ENCODE assay signal across 9 cellular contexts in the genomic region with DNA sequence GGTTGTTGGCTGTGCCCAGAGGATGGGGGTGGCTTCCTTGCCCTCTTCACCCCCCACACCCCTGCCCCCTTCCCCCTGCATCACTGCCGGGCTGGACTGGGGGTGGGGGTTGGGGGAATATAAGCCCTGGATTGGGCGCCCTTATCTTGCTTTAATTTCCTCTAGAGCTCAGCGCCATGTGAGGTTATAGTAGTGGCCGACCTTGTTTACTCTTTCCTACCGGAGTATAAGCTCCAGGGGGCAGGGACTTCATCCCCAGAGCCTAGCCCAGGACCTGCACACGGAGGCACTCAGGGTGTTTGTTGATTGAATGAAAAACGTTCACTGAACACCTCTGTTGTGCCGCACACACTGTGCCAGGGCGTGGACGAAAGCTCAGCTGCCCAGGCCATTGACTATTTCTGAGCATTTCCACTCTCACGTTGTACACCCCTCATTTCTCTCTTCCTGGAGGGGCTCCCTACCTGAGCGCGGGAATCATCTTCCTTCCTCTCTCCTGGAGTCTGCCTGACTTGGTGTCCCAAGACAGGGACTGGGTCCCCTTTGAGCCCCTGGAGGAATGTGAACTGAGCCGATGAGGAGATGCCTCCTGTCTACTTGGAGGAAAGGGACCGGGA. TPM values are rescaled to one million over a fixed set of nuclear protein-coding genes. Genes with fewer than 3 reads are reported as not detected.
DNase-seq lines count a peak whose midpoint lies in the region; ATAC-seq and TF ChIP-seq lines count a peak whose summit lies in the region.
"Had no signal": no experiment of that assay in that cellular context is flagged by ENCODE, and none has a peak within 500 bp of the region (broad histone marks: within the 10 kb centered on the region; RNA-seq: fewer than 3 reads in every experiment).

No MANE protein-coding gene starts in this region.

- no peaks in the 10 kb centered on the region for H3K36me3 Mint-ChIP-seq in CD8-positive, alpha-beta T cell
- H3K36me3 Mint-ChIP-seq in endodermal cell (ENCODE audit: low read depth) (no peaks in the 10 kb centered on the region), osteocyte (ENCODE audit: unreplicated experiment) (no peaks in the 10 kb centered on the region)

- no peak for DNase-seq in CD8-positive, alpha-beta T cell
- no peak for DNase-seq in NB4 (ENCODE audit: low read depth)
- DNase-seq in endodermal cell: no peak
- DNase-seq in osteocyte (ENCODE audit: extremely low spot score, unreplicated experiment): no peak
- DNase-seq in body of pancreas: no peak
- DNase-seq in ureter (ENCODE audit: low spot score): no peak
- DNase-seq in COR-L47 (lab: John Stamatoyannopoulos, UW): no peak
- DNase-seq in SKM-1 treated with dmso at 0.1 percent for 144 hours (lab: John Stamatoyannopoulos, UW; ENCODE audit: unreplicated experiment): no peak

- peak overlapping the region; percentile 71 for H3K4me3 ChIP-seq in CD8-positive, alpha-beta T cell (ENCODE audit: low read depth, low read length)
- peak overlapping the region; percentile 48 for H3K4me3 ChIP-seq in NB4 (ENCODE audit: low read depth, low read length)
- H3K4me3 ChIP-seq in endodermal cell (ENCODE audit: low read length): peak overlapping the region; percentile 69
- H3K4me3 ChIP-seq in body of pancreas: no peak overlapping the region

- intact Hi-C loops in CD8-positive, alpha-beta T cell (cut with DNase I, micrococcal nuclease): loop anchor here (1.0 kb wide), 5 partner anchors 60 to 162 kb away; a partner anchor contains a TSS
- intact Hi-C loops in body of pancreas (cut with DNase I): loop anchor here (5.0 kb wide), 1 partner anchor 159 kb away; no protein-coding TSS in a partner anchor

- H3K9me3 Mint-ChIP-seq in CD8-positive, alpha-beta T cell: no peaks in the 10 kb centered on the region
- H3K9me3 Mint-ChIP-seq in endodermal cell (no peaks in the 10 kb centered on the region), osteocyte (ENCODE audit: unreplicated experiment) (no peaks in the 10 kb centered on the region)

- H3K4me1 ChIP-seq in CD8-positive, alpha-beta T cell (ENCODE audit: insufficient read depth, low read length): peaks cover 18% of the 10 kb centered on the region
- H3K4me1 ChIP-seq in endodermal cell (ENCODE audit: control insufficient read depth, insufficient read depth, low read length): peaks cover 10% of the 10 kb centered on the region
- peaks cover 6% of the 10 kb centered on the region for H3K4me1 ChIP-seq in body of pancreas

- no peak overlapping the region for H3K27ac ChIP-seq in CD8-positive, alpha-beta T cell (ENCODE audit: low read depth, low read length)
- no peak overlapping the region for H3K27ac ChIP-seq in endodermal cell (ENCODE audit: low read depth, low read length)
- no peak overlapping the region for H3K27ac ChIP-seq in body of pancreas

- H3K27me3 ChIP-seq in CD8-positive, alpha-beta T cell (ENCODE audit: insufficient read depth, low read length): no peaks in the 10 kb centered on the region
- H3K27me3 ChIP-seq in endodermal cell (ENCODE audit: control insufficient read depth, insufficient read depth, low read length, poor library complexity, severe bottlenecking) (no peaks in the 10 kb centered on the region), body of pancreas (peaks cover 0 to 5% of the 10 kb centered on the region in 2 donors)

- H3K4me3 Mint-ChIP-seq in CD8-positive, alpha-beta T cell: peak overlapping the region; percentile 59
- peak overlapping the region; percentile 46 for H3K4me3 Mint-ChIP-seq in endodermal cell
- H3K4me3 Mint-ChIP-seq in osteocyte (ENCODE audit: unreplicated experiment): peak overlapping the region; percentile 63

- H3K36me3 ChIP-seq in CD8-positive, alpha-beta T cell (ENCODE audit: insufficient read depth, low read length): no peaks in the 10 kb centered on the region
- H3K36me3 ChIP-seq in endodermal cell (ENCODE audit: control insufficient read depth, insufficient read depth, low read length): no peaks in the 10 kb centered on the region
- no peaks in the 10 kb centered on the region for H3K36me3 ChIP-seq in body of pancreas (replicated peaks in 1 of 2; ENCODE audit: insufficient read depth in 1 of 2, low read depth in 2 of 2)

- H3K27ac Mint-ChIP-seq in CD8-positive, alpha-beta T cell: no peak overlapping the region
- H3K27ac Mint-ChIP-seq in endodermal cell: no peak overlapping the region
- no peak overlapping the region for H3K27ac Mint-ChIP-seq in osteocyte (ENCODE audit: unreplicated experiment)

- whole genome bisulfite sequencing in endodermal cell (ENCODE audit: insufficient coverage in 1 of 2, insufficient read length in 1 of 2), 2 experiments: 78 to 81% methylated on average over 10 to 14 of the region's 15 CpGs
- 27 to 32% methylated on average over 13 to 15 of the region's 15 CpGs for WGBS in body of pancreas, 2 donors

- H3K4me1 Mint-ChIP-seq in CD8-positive, alpha-beta T cell (ENCODE audit: low read depth): peaks cover 21% of the 10 kb centered on the region
- H3K4me1 Mint-ChIP-seq in endodermal cell: peaks cover 20% of the 10 kb centered on the region
- peaks cover 4% of the 10 kb centered on the region for H3K4me1 Mint-ChIP-seq in osteocyte (ENCODE audit: unreplicated experiment)

- CTCF ChIA-PET in CD8-positive, alpha-beta T cell (lab: Charles Lee): interaction anchor here (0.6 to 16.2 kb wide), 34 partner anchors 8 to 176 kb away, joined by 3 to 368 read pairs (median 8); a partner anchor contains a TSS

- POLR2A ChIA-PET in CD8-positive, alpha-beta T cell (lab: Charles Lee): interaction anchor here (1.4 to 2.2 kb wide), 2 partner anchors 66 to 162 kb away, joined by 3 to 10 read pairs; no protein-coding TSS in a partner anchor

- H3K9me3 ChIP-seq in CD8-positive, alpha-beta T cell (ENCODE audit: low read length): no peaks in the 10 kb centered on the region
- H3K9me3 ChIP-seq in endodermal cell (ENCODE audit: control insufficient read depth, low read length): no peaks in the 10 kb centered on the region
- H3K9me3 ChIP-seq in body of pancreas: no peaks in the 10 kb centered on the region

- ATAC-seq in CD8-positive, alpha-beta T cell: no peak
- ATAC-seq in body of pancreas: no peak

- no peak overlapping the region for H3K9ac ChIP-seq in endodermal cell (ENCODE audit: extremely low read depth, low read length, poor library complexity, severe bottlenecking)

- TF ChIP-seq POLR2A in NB4 (IDR thresholded peaks at IDR 0.05; ENCODE audit: extremely low read depth, insufficient read length) (no peak), body of pancreas (IDR thresholded peaks at IDR 0.05) (no peak)

- peaks cover 5% of the 10 kb centered on the region for H3K27me3 Mint-ChIP-seq in CD8-positive, alpha-beta T cell (ENCODE audit: low read depth)
- H3K27me3 Mint-ChIP-seq in endodermal cell (ENCODE audit: insufficient read depth) (no peaks in the 10 kb centered on the region), osteocyte (ENCODE audit: unreplicated experiment) (no peaks in the 10 kb centered on the region)

- no peak for TF ChIP-seq CTCF in CD8-positive, alpha-beta T cell (IDR thresholded peaks at IDR 0.05)
- TF ChIP-seq CTCF in NB4 (IDR thresholded peaks at IDR 0.05; ENCODE audit: low read depth, low read length) (no peak), endodermal cell (conservative IDR thresholded peaks at IDR 0.05) (no peak), osteocyte (IDR thresholded peaks at IDR 0.05) (no peak), body of pancreas (IDR thresholded peaks at IDR 0.05) (no peak)

RNA-seq across cellular contexts. Expression of a gene that starts 9.3 kb away (rescaled TPM):
- total RNA-seq in CD8-positive, alpha-beta T cell: not detected
- total RNA-seq in endodermal cell (not detected), osteocyte (not detected in 2 replicates), body of pancreas (not detected), ureter (not detected)
- polyA plus RNA-seq in endodermal cell (2013, experiment 1 of 2): not detected
- not detected for polyA plus RNA-seq in endodermal cell (2013, experiment 2 of 2)
- total RNA-seq: bronchial epithelial cell had no signal

RNA-seq across cellular contexts. Expression of a gene that starts 50.7 kb away (rescaled TPM):
- not detected for total RNA-seq in CD8-positive, alpha-beta T cell
- total RNA-seq in endodermal cell (1 to 10 TPM; 1.8 to 3.9 TPM), osteocyte (not detected in 2 replicates), body of pancreas (10 to 100 TPM; 14.5 to 52.1 TPM), ureter (1.0 TPM)
- polyA plus RNA-seq in endodermal cell (2013, experiment 1 of 2): 2.0 TPM
- polyA plus RNA-seq in endodermal cell (2013, experiment 2 of 2): 1.9 TPM
- total RNA-seq: bronchial epithelial cell had no signal

Comparison
In these comparisons a context has a peak if more than half of its experiments do, and no peak if none do; other contexts are left out.
1. H3K4me3 ChIP-seq: peak in CD8-positive, alpha-beta T cell (single experiment), NB4 (single experiment) and endodermal cell (single experiment); none in body of pancreas (0 of 2).
2. Peak in every context shown above with its lines, with median percentiles within 50 percentile points of each other: H3K4me3 Mint-ChIP-seq.